Comparison of ENCODE assay signal across 1 cellular context in the genomic region with DNA sequence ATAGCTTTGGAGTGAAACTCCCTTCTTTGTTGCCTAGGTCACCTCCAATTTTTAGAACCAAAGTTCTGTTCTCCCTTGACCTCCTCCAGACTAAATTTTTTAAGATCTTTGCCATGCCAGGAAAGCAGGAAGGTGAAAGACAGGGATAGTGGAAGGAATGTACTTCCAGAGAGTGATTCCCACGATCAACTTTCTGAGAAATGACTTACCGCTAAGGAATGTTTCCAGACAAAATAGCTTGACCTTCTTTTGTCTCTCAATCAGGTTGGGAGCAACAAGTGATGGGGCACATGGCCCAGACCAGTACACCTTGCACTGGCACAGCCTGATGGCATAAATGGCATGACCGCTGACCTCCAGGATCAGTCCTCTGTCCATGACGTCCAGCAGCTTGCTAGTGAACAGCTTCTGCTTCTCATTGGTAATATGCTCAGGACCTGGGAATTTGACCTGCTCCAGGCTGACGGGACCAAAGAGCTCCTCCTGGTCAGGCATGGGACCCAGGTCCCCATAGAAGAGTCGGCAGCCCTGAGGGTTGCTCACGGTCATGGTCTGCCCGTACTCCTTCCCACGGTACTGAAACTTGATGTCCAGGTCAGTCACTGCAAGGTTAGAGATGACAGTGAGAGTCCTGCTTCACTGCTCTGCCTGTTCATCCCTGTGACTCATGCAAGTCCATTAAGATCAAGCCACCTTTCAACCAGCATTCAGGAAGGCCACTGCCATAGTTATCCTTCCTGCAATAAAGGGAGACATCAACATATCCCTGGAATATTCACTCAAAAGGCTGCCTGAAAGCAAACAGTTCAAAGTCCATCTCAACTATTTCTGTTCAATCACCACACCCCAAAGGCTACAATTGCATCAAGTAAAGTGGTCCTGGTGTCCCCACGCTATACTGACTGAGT.
TF ChIP-seq lines count a peak whose summit lies in the region.

No MANE protein-coding gene starts in this region.

TF ChIP-seq in IMR-90, 13 proteins besides CTCF, POLR2A, EP300 and RAD21:
- TF ChIP-seq, protein P1, sequence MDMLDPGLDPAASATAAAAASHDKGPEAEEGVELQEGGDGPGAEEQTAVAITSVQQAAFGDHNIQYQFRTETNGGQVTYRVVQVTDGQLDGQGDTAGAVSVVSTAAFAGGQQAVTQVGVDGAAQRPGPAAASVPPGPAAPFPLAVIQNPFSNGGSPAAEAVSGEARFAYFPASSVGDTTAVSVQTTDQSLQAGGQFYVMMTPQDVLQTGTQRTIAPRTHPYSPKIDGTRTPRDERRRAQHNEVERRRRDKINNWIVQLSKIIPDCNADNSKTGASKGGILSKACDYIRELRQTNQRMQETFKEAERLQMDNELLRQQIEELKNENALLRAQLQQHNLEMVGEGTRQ (IDR thresholded peaks at IDR 0.05; ENCODE audit: low read depth, low read length), result no peak
- TF ChIP-seq MAZ (IDR thresholded peaks at IDR 0.05; ENCODE audit: borderline replicate concordance, low read depth, low read length) (no peak), MXI1 (IDR thresholded peaks at IDR 0.05; ENCODE audit: borderline replicate concordance, low read depth, low read length) (no peak), CHD1 (IDR thresholded peaks at IDR 0.05; ENCODE audit: low read depth, low read length) (no peak), SMC3 (IDR thresholded peaks at IDR 0.05; ENCODE audit: low read depth, low read length) (no peak), MAFK (IDR thresholded peaks at IDR 0.05; ENCODE audit: low read depth, low read length) (no peak), RFX5 (IDR thresholded peaks at IDR 0.05; ENCODE audit: low read depth, low read length) (no peak), FOS (IDR thresholded peaks at IDR 0.05; ENCODE audit: low read depth, low read length) (no peak), RCOR1 (IDR thresholded peaks at IDR 0.05; ENCODE audit: insufficient replicate concordance, low read length) (no peak), NFE2L2 (IDR thresholded peaks at IDR 0.05; ENCODE audit: low read depth, low read length) (no peak)
- TF ChIP-seq, protein P2, sequence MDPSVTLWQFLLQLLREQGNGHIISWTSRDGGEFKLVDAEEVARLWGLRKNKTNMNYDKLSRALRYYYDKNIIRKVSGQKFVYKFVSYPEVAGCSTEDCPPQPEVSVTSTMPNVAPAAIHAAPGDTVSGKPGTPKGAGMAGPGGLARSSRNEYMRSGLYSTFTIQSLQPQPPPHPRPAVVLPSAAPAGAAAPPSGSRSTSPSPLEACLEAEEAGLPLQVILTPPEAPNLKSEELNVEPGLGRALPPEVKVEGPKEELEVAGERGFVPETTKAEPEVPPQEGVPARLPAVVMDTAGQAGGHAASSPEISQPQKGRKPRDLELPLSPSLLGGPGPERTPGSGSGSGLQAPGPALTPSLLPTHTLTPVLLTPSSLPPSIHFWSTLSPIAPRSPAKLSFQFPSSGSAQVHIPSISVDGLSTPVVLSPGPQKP (IDR thresholded peaks at IDR 0.05; ENCODE audit: borderline replicate concordance, low read depth, low read length), result no peak
